Comparison of ENCODE assay signal across 8 cellular contexts in genomic region chr5:140251527-140251973, GRCh38. TPM values are rescaled to one million over a fixed set of nuclear protein-coding genes. Genes with fewer than 3 reads are reported as not detected.
DNase-seq lines count a peak whose midpoint lies in the region; ATAC-seq and FAIRE-seq lines count a peak whose summit lies in the region.

No MANE protein-coding gene starts in this region.

- FAIRE-seq in HTR-8/SVneo (lab: Jason Lieb, UNC), result peak; percentile 57

- H3K27ac ChIP-seq in epithelial cell of prostate, result peak overlapping the region; percentile 95

- ATAC-seq in left colon, result no peak

- DNase-seq in activated gamma-delta T cell treated with Interleukin-2 at 50 U/mL for 16 hours (peak; percentile 39), activated gamma-delta T cell (lab: John Stamatoyannopoulos, UW) (no peak), HTR-8/SVneo (ENCODE audit: insufficient read length, low spot score) (peak; percentile 74), epithelial cell of prostate (ENCODE audit: low read depth, low spot score) (no peak), left colon (no peak), NCI-H2029 (lab: John Stamatoyannopoulos, UW) (no peak)
- DNase-seq in activated CD4-positive, alpha-beta T cell treated with anti-CD3 and anti-CD28 coated beads for 4 hours, result peak; percentile 62 to 64
- DNase-seq in stimulated activated CD4-positive, alpha-beta T cell treated with anti-CD3 and anti-CD28 coated beads, Interleukin-15, amount 100 ng/mL, for 24 hours, result peak; percentile 83

- intact Hi-C loops in left colon (cut with DNase I, micrococcal nuclease), result no loop called here

RNA-seq across cellular contexts. Expression of gene PFDN1, which starts 51.4 kb away (rescaled TPM):
- 10 to 100 TPM; 37.2 TPM for total RNA-seq in left colon

Comparison
In these comparisons a context has a peak if more than half of its experiments do, and no peak if none do; other contexts are left out.
1. DNase-seq: peak in activated gamma-delta T cell treated with Interleukin-2 at 50 U/mL for 16 hours (single experiment), HTR-8/SVneo (single experiment), activated CD4-positive, alpha-beta T cell treated with anti-CD3 and anti-CD28 coated beads for 4 hours (2 of 2) and stimulated activated CD4-positive, alpha-beta T cell treated with anti-CD3 and anti-CD28 coated beads, Interleukin-15, amount 100 ng/mL, for 24 hours (single experiment); none in activated gamma-delta T cell (single experiment), epithelial cell of prostate (single experiment), left colon (0 of 2) and NCI-H2029 (single experiment).